ENCODE assay signal across 9 cellular contexts in the genomic region with DNA sequence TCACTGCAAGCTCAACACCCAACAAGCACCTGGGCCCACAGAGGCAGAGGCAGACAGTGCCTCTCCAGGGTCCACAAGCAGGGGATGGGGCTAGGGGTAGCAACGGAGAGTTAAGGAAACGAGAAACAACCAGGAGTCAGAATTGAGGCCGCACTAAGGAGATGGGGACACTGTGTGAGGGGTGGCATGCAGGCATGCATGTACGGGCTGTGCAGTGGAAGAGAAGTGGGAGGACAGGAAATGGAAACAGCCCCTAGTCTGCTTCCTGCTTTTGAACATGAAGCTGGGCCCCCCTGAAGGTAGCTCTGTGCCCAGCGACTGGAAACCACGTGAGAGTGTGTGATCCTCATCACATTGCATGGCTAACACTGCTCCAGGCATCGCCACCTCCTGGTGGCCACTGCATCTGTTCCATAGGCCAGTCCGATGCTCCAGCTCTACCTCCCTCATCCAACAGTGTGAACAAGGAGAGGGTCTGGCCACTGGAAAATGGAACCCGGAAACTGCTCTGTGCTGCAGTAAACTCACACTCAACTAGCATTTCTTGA. TPM values are rescaled to one million over a fixed set of nuclear protein-coding genes. Genes with fewer than 3 reads are reported as not detected.
A peak's percentile ranks its signal among the peaks of the same experiment; 100 is the strongest.
DNase-seq lines count a peak whose midpoint lies in the region; ATAC-seq and TF ChIP-seq lines count a peak whose summit lies in the region.
"Had no signal": no experiment of that assay in that cellular context is flagged by ENCODE, and none has a peak within 500 bp of the region (broad histone marks: within the 10 kb centered on the region; RNA-seq: fewer than 3 reads in every experiment).

No MANE protein-coding gene starts in this region.

- CTCF ChIA-PET in activated CD8-positive, alpha-beta T cell treated with anti-CD3 and anti-CD28 coated beads for 36 hours (lab: Charles Lee) = interaction anchor here (0.6 to 1.7 kb wide), 7 partner anchors 13 to 210 kb away, joined by 3 to 8 read pairs (median 3); no protein-coding TSS in a partner anchor

- no peak for TF ChIP-seq CTCF in activated CD8-positive, alpha-beta T cell treated with anti-CD3 and anti-CD28 coated beads for 36 hours (IDR thresholded peaks at IDR 0.05)
- TF ChIP-seq CTCF in uterus (IDR thresholded peaks at IDR 0.05) = peak in 1 of 4 experiments; percentile 10

- no peaks in the 10 kb centered on the region for H3K9me3 ChIP-seq in right cardiac atrium (ENCODE audit: control insufficient read depth, low read length)
- H3K9me3 ChIP-seq in uterus = no peaks in the 10 kb centered on the region

- no peak for TF ChIP-seq POLR2A in uterus (IDR thresholded peaks at IDR 0.05)

- 69% methylated on average over 9 of the region's 9 CpGs for WGBS in right cardiac atrium

- H3K27me3 Mint-ChIP-seq in activated CD8-positive, alpha-beta T cell treated with anti-CD3 and anti-CD28 coated beads for 36 hours = no peaks in the 10 kb centered on the region
- H3K27me3 Mint-ChIP-seq in activated T-helper 1 cell treated with anti-CD3 and anti-CD28 coated beads, Interleukin-12 subunit alpha, Interleukin-12 subunit beta, Interleukin-2, Interleukin-4 antibody, amounts not matched to agents 30 ng/mL and 10 ng/mL and 1 ng/mL, durations not matched to agents 14 hours and 24 hours and 36 hours (ENCODE audit: insufficient read depth) = peaks cover 3% of the 10 kb centered on the region
- H3K27me3 Mint-ChIP-seq: IgD-negative memory B cell had no signal

- peak; percentile 15 for DNase-seq in stimulated activated CD4-positive, alpha-beta T cell treated with anti-CD3 and anti-CD28 coated beads, Interleukin-15, amount 100 ng/mL, for 24 hours
- DNase-seq in stimulated activated CD4-positive, alpha-beta T cell treated with anti-CD3 and anti-CD28 coated beads, Interleukin-4, amount 100 ng/mL, for 4 hours = no peak
- peak; percentile 72 for DNase-seq in activated CD8-positive, alpha-beta T cell treated with anti-CD3 and anti-CD28 coated beads for 36 hours
- DNase-seq in right cardiac atrium (peak in 2 of 3 donors; percentile 39 to 42), uterus (peak; percentile 14 to 15), NCI-H2196 treated with DMSO at 0.1 percent for 48 hours (lab: John Stamatoyannopoulos, UW; ENCODE audit: unreplicated experiment) (no peak)
- DNase-seq in activated T-helper 1 cell treated with anti-CD3 and anti-CD28 coated beads, Interleukin-12 subunit alpha, Interleukin-12 subunit beta, Interleukin-2, Interleukin-4 antibody, amounts not matched to agents 30 ng/mL and 10 ng/mL and 1 ng/mL, durations not matched to agents 14 hours and 24 hours and 36 hours (ENCODE audit: low spot score) = no peak

- H3K27me3 ChIP-seq in right cardiac atrium (ENCODE audit: control insufficient read depth, insufficient read depth) (no peaks in the 10 kb centered on the region), uterus (no peaks in the 10 kb centered on the region)

- H3K4me1 Mint-ChIP-seq in activated CD8-positive, alpha-beta T cell treated with anti-CD3 and anti-CD28 coated beads for 36 hours (ENCODE audit: low read depth) = peaks cover 24% of the 10 kb centered on the region
- H3K4me1 Mint-ChIP-seq in activated T-helper 1 cell treated with anti-CD3 and anti-CD28 coated beads, Interleukin-12 subunit alpha, Interleukin-12 subunit beta, Interleukin-2, Interleukin-4 antibody, amounts not matched to agents 30 ng/mL and 10 ng/mL and 1 ng/mL, durations not matched to agents 14 hours and 24 hours and 36 hours (ENCODE audit: low read depth) = peaks cover 7% of the 10 kb centered on the region

- ATAC-seq in activated CD8-positive, alpha-beta T cell treated with anti-CD3 and anti-CD28 coated beads for 36 hours = peak; percentile 95
- ATAC-seq in right cardiac atrium (no peak), HG02973 (IDR thresholded peaks at IDR 0.05; ENCODE audit: unreplicated experiment) (no peak)

- H3K36me3 Mint-ChIP-seq in activated CD8-positive, alpha-beta T cell treated with anti-CD3 and anti-CD28 coated beads for 36 hours (ENCODE audit: low read depth) = peaks cover 20% of the 10 kb centered on the region
- H3K36me3 Mint-ChIP-seq in activated T-helper 1 cell treated with anti-CD3 and anti-CD28 coated beads, Interleukin-12 subunit alpha, Interleukin-12 subunit beta, Interleukin-2, Interleukin-4 antibody, amounts not matched to agents 30 ng/mL and 10 ng/mL and 1 ng/mL, durations not matched to agents 14 hours and 24 hours and 36 hours (ENCODE audit: low read depth) = no peaks in the 10 kb centered on the region
- H3K36me3 Mint-ChIP-seq: IgD-negative memory B cell had no signal

- intact Hi-C loops in activated CD8-positive, alpha-beta T cell treated with anti-CD3 and anti-CD28 coated beads for 36 hours (cut with micrococcal nuclease) = no loop called here
- intact Hi-C loops in right cardiac atrium (cut with DNase I) = no loop called here
- intact Hi-C loops in uterus (cut with DNase I; ENCODE audit: low total_unique reads) = no loop called here
- intact Hi-C loops in activated T-helper 1 cell treated with anti-CD3 and anti-CD28 coated beads, Interleukin-12 subunit alpha, Interleukin-12 subunit beta, Interleukin-2, Interleukin-4 antibody, amounts not matched to agents 30 ng/mL and 10 ng/mL and 1 ng/mL, durations not matched to agents 14 hours and 24 hours and 36 hours (cut with micrococcal nuclease) = no loop called here

- H3K27ac Mint-ChIP-seq in activated CD8-positive, alpha-beta T cell treated with anti-CD3 and anti-CD28 coated beads for 36 hours = peak overlapping the region; percentile 74
- H3K27ac Mint-ChIP-seq in activated T-helper 1 cell treated with anti-CD3 and anti-CD28 coated beads, Interleukin-12 subunit alpha, Interleukin-12 subunit beta, Interleukin-2, Interleukin-4 antibody, amounts not matched to agents 30 ng/mL and 10 ng/mL and 1 ng/mL, durations not matched to agents 14 hours and 24 hours and 36 hours = no peak overlapping the region

- POLR2A ChIA-PET in activated CD8-positive, alpha-beta T cell treated with anti-CD3 and anti-CD28 coated beads for 36 hours (lab: Charles Lee) = interaction anchor here (0.6 to 1.3 kb wide), 2 partner anchors 14 to 72 kb away, joined by 3 to 4 read pairs; no protein-coding TSS in a partner anchor

- H3K4me3 ChIP-seq in right cardiac atrium (ENCODE audit: low read length) = no peak overlapping the region
- H3K4me3 ChIP-seq in uterus = no peak overlapping the region

- H3K9me3 Mint-ChIP-seq in activated CD8-positive, alpha-beta T cell treated with anti-CD3 and anti-CD28 coated beads for 36 hours = peaks cover 3% of the 10 kb centered on the region
- no peaks in the 10 kb centered on the region for H3K9me3 Mint-ChIP-seq in activated T-helper 1 cell treated with anti-CD3 and anti-CD28 coated beads, Interleukin-12 subunit alpha, Interleukin-12 subunit beta, Interleukin-2, Interleukin-4 antibody, amounts not matched to agents 30 ng/mL and 10 ng/mL and 1 ng/mL, durations not matched to agents 14 hours and 24 hours and 36 hours
- H3K9me3 Mint-ChIP-seq: IgD-negative memory B cell had no signal

- H3K27ac ChIP-seq in right cardiac atrium (ENCODE audit: low read length) (no peak overlapping the region), uterus (no peak overlapping the region)

- H3K4me1 ChIP-seq in right cardiac atrium (ENCODE audit: control insufficient read depth, insufficient read depth, low read length) = peaks cover 5% of the 10 kb centered on the region
- peaks cover 5 to 8% of the 10 kb centered on the region in 2 donors for H3K4me1 ChIP-seq in uterus

- no peaks in the 10 kb centered on the region for H3K36me3 ChIP-seq in uterus

- peak overlapping the region; percentile 14 for H3K4me3 Mint-ChIP-seq in activated CD8-positive, alpha-beta T cell treated with anti-CD3 and anti-CD28 coated beads for 36 hours
- no peak overlapping the region for H3K4me3 Mint-ChIP-seq in activated T-helper 1 cell treated with anti-CD3 and anti-CD28 coated beads, Interleukin-12 subunit alpha, Interleukin-12 subunit beta, Interleukin-2, Interleukin-4 antibody, amounts not matched to agents 30 ng/mL and 10 ng/mL and 1 ng/mL, durations not matched to agents 14 hours and 24 hours and 36 hours

RNA-seq across cellular contexts. Expression of a gene that starts 44.0 kb away (rescaled TPM):
- 1 to 10 TPM; 8.4 to 9.6 TPM for total RNA-seq in activated CD8-positive, alpha-beta T cell treated with anti-CD3 and anti-CD28 coated beads for 36 hours
- 1 to 10 TPM; 4.3 to 6.2 (median 4.9) TPM for total RNA-seq in right cardiac atrium
- 3.3 TPM for polyA plus RNA-seq in right cardiac atrium
- 10 to 100 TPM; 10.6 to 52.5 (median 23.8) TPM for total RNA-seq in uterus
- 14.5 and 14.9 TPM in 2 replicates for total RNA-seq in activated T-helper 1 cell treated with anti-CD3 and anti-CD28 coated beads, Interleukin-12 subunit alpha, Interleukin-12 subunit beta, Interleukin-2, Interleukin-4 antibody, amounts not matched to agents 30 ng/mL and 10 ng/mL and 1 ng/mL, durations not matched to agents 14 hours and 24 hours and 36 hours

Comparison
In these comparisons a context has a peak if more than half of its experiments do, and no peak if none do; other contexts are left out.
1. DNase-seq: peak in stimulated activated CD4-positive, alpha-beta T cell treated with anti-CD3 and anti-CD28 coated beads, Interleukin-15, amount 100 ng/mL, for 24 hours (single experiment), activated CD8-positive, alpha-beta T cell treated with anti-CD3 and anti-CD28 coated beads for 36 hours (single experiment), right cardiac atrium (2 of 3) and uterus (2 of 2); none in stimulated activated CD4-positive, alpha-beta T cell treated with anti-CD3 and anti-CD28 coated beads, Interleukin-4, amount 100 ng/mL, for 4 hours (0 of 2), activated T-helper 1 cell treated with anti-CD3 and anti-CD28 coated beads, Interleukin-12 subunit alpha, Interleukin-12 subunit beta, Interleukin-2, Interleukin-4 antibody, amounts not matched to agents 30 ng/mL and 10 ng/mL and 1 ng/mL, durations not matched to agents 14 hours and 24 hours and 36 hours (single experiment) and NCI-H2196 treated with DMSO at 0.1 percent for 48 hours (single experiment).